6 cellular contexts compared by ENCODE assay signal in genomic region chr1:46900401-46900800, GRCh38. TPM values are rescaled to one million over a fixed set of nuclear protein-coding genes. Genes with fewer than 3 reads are reported as not detected.
"Had no signal": no experiment of that assay in that cellular context is flagged by ENCODE, and none has a peak within 500 bp of the region (broad histone marks: within the 10 kb centered on the region; RNA-seq: fewer than 3 reads in every experiment).

No MANE protein-coding gene starts in this region.

- H3K27ac Mint-ChIP-seq: GM23338, H9 had no signal

- ATAC-seq: GM23338 had no signal

- H3K4me3 ChIP-seq: GM23338 had no signal

- DNase-seq: H9, HCEC 1CT, IMR-90 had no signal

- H3K4me3 Mint-ChIP-seq: GM23338, H9 had no signal

- H3K4me1 Mint-ChIP-seq: GM23338, H9 had no signal

RNA-seq across cellular contexts. Expression of gene CYP4A11, which starts 40.9 kb away (rescaled TPM):
- total RNA-seq: GM23338, H1, H9, HT-29, IMR-90 had no signal
